Comparison of ENCODE assay signal across 1 cellular context in the genomic region with DNA sequence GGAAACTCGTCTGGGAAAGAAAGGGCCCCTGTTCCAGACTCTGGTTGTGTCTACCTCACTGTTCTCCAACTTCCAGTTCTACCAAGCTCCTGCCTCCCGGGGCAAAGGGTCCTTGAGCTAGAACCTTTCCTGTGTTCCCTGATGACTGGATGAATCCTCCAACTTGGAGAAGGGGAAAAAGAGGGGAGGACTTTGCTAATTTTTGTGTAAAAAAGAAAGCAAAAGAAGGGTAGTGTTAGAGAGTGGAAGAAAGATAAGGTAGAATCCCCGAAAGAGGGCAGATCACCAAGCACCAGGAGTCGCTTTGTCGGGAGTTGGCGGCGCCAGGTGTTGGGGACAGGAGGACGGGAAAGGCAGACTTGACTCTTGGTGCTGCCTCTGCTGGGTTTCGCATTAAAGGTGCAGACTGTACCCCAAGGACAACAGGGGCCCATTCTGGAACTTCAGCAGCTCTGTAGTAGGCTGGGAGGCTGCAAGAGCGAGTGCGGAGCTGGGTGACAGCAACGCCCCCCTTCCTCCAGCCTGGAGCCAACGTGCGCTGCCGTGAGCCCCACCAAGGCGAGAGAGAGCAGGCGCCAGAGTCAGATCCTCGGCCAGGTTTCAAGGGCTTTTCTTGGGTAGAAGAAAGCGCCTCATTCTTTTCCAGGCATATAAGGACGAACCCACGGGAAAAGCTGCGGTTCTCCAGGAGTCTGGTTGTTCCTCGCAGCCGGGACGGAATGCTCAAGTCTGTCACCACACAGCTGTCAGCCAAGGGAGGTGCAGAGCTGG.
A peak's percentile ranks its signal among the peaks of the same experiment; 100 is the strongest.
TF ChIP-seq lines count a peak whose summit lies in the region.

No MANE protein-coding gene starts in this region.

TF ChIP-seq in HepG2, 621 proteins besides CTCF, POLR2A, EP300 and RAD21 (continued from another document and continues in another):
- TF ChIP-seq, protein P1, sequence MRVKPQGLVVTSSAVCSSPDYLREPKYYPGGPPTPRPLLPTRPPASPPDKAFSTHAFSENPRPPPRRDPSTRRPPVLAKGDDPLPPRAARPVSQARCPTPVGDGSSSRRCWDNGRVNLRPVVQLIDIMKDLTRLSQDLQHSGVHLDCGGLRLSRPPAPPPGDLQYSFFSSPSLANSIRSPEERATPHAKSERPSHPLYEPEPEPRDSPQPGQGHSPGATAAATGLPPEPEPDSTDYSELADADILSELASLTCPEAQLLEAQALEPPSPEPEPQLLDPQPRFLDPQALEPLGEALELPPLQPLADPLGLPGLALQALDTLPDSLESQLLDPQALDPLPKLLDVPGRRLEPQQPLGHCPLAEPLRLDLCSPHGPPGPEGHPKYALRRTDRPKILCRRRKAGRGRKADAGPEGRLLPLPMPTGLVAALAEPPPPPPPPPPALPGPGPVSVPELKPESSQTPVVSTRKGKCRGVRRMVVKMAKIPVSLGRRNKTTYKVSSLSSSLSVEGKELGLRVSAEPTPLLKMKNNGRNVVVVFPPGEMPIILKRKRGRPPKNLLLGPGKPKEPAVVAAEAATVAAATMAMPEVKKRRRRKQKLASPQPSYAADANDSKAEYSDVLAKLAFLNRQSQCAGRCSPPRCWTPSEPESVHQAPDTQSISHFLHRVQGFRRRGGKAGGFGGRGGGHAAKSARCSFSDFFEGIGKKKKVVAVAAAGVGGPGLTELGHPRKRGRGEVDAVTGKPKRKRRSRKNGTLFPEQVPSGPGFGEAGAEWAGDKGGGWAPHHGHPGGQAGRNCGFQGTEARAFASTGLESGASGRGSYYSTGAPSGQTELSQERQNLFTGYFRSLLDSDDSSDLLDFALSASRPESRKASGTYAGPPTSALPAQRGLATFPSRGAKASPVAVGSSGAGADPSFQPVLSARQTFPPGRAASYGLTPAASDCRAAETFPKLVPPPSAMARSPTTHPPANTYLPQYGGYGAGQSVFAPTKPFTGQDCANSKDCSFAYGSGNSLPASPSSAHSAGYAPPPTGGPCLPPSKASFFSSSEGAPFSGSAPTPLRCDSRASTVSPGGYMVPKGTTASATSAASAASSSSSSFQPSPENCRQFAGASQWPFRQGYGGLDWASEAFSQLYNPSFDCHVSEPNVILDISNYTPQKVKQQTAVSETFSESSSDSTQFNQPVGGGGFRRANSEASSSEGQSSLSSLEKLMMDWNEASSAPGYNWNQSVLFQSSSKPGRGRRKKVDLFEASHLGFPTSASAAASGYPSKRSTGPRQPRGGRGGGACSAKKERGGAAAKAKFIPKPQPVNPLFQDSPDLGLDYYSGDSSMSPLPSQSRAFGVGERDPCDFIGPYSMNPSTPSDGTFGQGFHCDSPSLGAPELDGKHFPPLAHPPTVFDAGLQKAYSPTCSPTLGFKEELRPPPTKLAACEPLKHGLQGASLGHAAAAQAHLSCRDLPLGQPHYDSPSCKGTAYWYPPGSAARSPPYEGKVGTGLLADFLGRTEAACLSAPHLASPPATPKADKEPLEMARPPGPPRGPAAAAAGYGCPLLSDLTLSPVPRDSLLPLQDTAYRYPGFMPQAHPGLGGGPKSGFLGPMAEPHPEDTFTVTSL (CRISPR knock-in tag; IDR thresholded peaks at IDR 0.05; ENCODE audit: borderline replicate concordance) = no peak
- TF ChIP-seq ZNF317 (CRISPR knock-in tag; IDR thresholded peaks at IDR 0.05) (0 out of 2 replicates have a peak, but pooled peaks have one; percentile 52), RXRA (CRISPR knock-in tag; IDR thresholded peaks at IDR 0.05) (0 out of 2 replicates have a peak, but pooled peaks have one; percentile 29), ZNF160 (CRISPR knock-in tag; IDR thresholded peaks at IDR 0.05) (no peak), MED8 (CRISPR knock-in tag; IDR thresholded peaks at IDR 0.05; ENCODE audit: insufficient replicate concordance) (no peak), HDAC1 (CRISPR knock-in tag; IDR thresholded peaks at IDR 0.05) (0 out of 2 replicates have a peak, but pooled peaks have one; percentile 30), ASH2L (IDR thresholded peaks at IDR 0.05; ENCODE audit: insufficient read length, low read depth, low read length) (no peak), ZNF652 (CRISPR knock-in tag; IDR thresholded peaks at IDR 0.05; ENCODE audit: borderline replicate concordance, low read depth) (no peak), NRL (CRISPR knock-in tag; IDR thresholded peaks at IDR 0.05; ENCODE audit: borderline replicate concordance) (peak; percentile 38; the same call in 1 of the 2 replicates), KDM5A (IDR thresholded peaks at IDR 0.05; ENCODE audit: borderline replicate concordance, low read length) (no peak), BRCA1 (CRISPR knock-in tag; IDR thresholded peaks at IDR 0.05) (no peak), ZNF547 (CRISPR knock-in tag; IDR thresholded peaks at IDR 0.05) (no peak), TBP (CRISPR knock-in tag; IDR thresholded peaks at IDR 0.05) (no peak), SP2 (CRISPR knock-in tag; IDR thresholded peaks at IDR 0.05) (no peak), CBX1 (IDR thresholded peaks at IDR 0.05; ENCODE audit: low read depth) (no peak), NFYB (CRISPR knock-in tag; IDR thresholded peaks at IDR 0.05) (no peak)
- TF ChIP-seq, protein P2, sequence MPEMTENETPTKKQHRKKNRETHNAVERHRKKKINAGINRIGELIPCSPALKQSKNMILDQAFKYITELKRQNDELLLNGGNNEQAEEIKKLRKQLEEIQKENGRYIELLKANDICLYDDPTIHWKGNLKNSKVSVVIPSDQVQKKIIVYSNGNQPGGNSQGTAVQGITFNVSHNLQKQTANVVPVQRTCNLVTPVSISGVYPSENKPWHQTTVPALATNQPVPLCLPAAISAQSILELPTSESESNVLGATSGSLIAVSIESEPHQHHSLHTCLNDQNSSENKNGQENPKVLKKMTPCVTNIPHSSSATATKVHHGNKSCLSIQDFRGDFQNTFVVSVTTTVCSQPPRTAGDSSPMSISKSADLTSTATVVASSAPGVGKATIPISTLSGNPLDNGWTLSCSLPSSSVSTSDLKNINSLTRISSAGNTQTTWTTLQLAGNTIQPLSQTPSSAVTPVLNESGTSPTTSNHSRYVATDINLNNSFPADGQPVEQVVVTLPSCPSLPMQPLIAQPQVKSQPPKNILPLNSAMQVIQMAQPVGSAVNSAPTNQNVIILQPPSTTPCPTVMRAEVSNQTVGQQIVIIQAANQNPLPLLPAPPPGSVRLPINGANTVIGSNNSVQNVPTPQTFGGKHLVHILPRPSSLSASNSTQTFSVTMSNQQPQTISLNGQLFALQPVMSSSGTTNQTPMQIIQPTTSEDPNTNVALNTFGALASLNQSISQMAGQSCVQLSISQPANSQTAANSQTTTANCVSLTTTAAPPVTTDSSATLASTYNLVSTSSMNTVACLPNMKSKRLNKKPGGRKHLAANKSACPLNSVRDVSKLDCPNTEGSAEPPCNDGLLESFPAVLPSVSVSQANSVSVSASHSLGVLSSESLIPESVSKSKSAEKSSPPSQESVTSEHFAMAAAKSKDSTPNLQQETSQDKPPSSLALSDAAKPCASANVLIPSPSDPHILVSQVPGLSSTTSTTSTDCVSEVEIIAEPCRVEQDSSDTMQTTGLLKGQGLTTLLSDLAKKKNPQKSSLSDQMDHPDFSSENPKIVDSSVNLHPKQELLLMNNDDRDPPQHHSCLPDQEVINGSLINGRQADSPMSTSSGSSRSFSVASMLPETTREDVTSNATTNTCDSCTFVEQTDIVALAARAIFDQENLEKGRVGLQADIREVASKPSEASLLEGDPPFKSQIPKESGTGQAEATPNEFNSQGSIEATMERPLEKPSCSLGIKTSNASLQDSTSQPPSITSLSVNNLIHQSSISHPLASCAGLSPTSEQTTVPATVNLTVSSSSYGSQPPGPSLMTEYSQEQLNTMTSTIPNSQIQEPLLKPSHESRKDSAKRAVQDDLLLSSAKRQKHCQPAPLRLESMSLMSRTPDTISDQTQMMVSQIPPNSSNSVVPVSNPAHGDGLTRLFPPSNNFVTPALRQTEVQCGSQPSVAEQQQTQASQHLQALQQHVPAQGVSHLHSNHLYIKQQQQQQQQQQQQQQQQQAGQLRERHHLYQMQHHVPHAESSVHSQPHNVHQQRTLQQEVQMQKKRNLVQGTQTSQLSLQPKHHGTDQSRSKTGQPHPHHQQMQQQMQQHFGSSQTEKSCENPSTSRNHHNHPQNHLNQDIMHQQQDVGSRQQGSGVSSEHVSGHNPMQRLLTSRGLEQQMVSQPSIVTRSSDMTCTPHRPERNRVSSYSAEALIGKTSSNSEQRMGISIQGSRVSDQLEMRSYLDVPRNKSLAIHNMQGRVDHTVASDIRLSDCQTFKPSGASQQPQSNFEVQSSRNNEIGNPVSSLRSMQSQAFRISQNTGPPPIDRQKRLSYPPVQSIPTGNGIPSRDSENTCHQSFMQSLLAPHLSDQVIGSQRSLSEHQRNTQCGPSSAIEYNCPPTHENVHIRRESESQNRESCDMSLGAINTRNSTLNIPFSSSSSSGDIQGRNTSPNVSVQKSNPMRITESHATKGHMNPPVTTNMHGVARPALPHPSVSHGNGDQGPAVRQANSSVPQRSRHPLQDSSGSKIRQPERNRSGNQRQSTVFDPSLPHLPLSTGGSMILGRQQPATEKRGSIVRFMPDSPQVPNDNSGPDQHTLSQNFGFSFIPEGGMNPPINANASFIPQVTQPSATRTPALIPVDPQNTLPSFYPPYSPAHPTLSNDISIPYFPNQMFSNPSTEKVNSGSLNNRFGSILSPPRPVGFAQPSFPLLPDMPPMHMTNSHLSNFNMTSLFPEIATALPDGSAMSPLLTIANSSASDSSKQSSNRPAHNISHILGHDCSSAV (CRISPR knock-in tag; IDR thresholded peaks at IDR 0.05; ENCODE audit: borderline replicate concordance) = no peak
- TF ChIP-seq, protein P3, sequence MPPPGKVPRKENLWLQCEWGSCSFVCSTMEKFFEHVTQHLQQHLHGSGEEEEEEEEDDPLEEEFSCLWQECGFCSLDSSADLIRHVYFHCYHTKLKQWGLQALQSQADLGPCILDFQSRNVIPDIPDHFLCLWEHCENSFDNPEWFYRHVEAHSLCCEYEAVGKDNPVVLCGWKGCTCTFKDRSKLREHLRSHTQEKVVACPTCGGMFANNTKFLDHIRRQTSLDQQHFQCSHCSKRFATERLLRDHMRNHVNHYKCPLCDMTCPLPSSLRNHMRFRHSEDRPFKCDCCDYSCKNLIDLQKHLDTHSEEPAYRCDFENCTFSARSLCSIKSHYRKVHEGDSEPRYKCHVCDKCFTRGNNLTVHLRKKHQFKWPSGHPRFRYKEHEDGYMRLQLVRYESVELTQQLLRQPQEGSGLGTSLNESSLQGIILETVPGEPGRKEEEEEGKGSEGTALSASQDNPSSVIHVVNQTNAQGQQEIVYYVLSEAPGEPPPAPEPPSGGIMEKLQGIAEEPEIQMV (CRISPR knock-in tag; IDR thresholded peaks at IDR 0.05; ENCODE audit: low read depth) = no peak
- TF ChIP-seq, protein P4, sequence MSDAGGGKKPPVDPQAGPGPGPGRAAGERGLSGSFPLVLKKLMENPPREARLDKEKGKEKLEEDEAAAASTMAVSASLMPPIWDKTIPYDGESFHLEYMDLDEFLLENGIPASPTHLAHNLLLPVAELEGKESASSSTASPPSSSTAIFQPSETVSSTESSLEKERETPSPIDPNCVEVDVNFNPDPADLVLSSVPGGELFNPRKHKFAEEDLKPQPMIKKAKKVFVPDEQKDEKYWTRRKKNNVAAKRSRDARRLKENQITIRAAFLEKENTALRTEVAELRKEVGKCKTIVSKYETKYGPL (CRISPR knock-in tag; IDR thresholded peaks at IDR 0.05) = no peak
- TF ChIP-seq, protein P5, sequence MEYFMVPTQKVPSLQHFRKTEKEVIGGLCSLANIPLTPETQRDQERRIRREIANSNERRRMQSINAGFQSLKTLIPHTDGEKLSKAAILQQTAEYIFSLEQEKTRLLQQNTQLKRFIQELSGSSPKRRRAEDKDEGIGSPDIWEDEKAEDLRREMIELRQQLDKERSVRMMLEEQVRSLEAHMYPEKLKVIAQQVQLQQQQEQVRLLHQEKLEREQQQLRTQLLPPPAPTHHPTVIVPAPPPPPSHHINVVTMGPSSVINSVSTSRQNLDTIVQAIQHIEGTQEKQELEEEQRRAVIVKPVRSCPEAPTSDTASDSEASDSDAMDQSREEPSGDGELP (IDR thresholded peaks at IDR 0.05; ENCODE audit: borderline replicate concordance, low read depth) = peak; percentile 25; the same call in 1 of the 2 replicates
- TF ChIP-seq, protein P6, sequence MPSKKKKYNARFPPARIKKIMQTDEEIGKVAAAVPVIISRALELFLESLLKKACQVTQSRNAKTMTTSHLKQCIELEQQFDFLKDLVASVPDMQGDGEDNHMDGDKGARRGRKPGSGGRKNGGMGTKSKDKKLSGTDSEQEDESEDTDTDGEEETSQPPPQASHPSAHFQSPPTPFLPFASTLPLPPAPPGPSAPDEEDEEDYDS (CRISPR knock-in tag; IDR thresholded peaks at IDR 0.05) = no peak
- TF ChIP-seq, protein P7, sequence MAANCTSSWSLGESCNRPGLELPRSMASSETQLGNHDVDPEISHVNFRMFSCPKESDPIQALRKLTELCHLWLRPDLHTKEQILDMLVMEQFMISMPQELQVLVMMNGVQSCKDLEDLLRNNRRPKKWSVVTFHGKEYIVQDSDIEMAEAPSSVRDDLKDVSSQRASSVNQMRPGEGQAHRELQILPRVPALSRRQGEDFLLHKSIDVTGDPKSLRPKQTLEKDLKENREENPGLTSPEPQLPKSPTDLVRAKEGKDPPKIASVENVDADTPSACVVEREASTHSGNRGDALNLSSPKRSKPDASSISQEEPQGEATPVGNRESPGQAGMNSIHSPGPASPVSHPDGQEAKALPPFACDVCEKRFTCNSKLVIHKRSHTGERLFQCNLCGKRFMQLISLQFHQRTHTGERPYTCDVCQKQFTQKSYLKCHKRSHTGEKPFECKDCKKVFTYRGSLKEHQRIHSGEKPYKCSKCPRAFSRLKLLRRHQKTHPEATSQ (CRISPR knock-in tag; IDR thresholded peaks at IDR 0.05; ENCODE audit: borderline replicate concordance) = no peak
- TF ChIP-seq, protein P8, sequence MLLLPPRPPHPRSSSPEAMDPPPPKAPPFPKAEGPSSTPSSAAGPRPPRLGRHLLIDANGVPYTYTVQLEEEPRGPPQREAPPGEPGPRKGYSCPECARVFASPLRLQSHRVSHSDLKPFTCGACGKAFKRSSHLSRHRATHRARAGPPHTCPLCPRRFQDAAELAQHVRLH (CRISPR knock-in tag; IDR thresholded peaks at IDR 0.05; ENCODE audit: borderline replicate concordance, low read depth) = no peak
- TF ChIP-seq, protein P9, sequence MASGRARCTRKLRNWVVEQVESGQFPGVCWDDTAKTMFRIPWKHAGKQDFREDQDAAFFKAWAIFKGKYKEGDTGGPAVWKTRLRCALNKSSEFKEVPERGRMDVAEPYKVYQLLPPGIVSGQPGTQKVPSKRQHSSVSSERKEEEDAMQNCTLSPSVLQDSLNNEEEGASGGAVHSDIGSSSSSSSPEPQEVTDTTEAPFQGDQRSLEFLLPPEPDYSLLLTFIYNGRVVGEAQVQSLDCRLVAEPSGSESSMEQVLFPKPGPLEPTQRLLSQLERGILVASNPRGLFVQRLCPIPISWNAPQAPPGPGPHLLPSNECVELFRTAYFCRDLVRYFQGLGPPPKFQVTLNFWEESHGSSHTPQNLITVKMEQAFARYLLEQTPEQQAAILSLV (CRISPR knock-in tag; IDR thresholded peaks at IDR 0.05; ENCODE audit: borderline replicate concordance) = no peak
- TF ChIP-seq, protein P10, sequence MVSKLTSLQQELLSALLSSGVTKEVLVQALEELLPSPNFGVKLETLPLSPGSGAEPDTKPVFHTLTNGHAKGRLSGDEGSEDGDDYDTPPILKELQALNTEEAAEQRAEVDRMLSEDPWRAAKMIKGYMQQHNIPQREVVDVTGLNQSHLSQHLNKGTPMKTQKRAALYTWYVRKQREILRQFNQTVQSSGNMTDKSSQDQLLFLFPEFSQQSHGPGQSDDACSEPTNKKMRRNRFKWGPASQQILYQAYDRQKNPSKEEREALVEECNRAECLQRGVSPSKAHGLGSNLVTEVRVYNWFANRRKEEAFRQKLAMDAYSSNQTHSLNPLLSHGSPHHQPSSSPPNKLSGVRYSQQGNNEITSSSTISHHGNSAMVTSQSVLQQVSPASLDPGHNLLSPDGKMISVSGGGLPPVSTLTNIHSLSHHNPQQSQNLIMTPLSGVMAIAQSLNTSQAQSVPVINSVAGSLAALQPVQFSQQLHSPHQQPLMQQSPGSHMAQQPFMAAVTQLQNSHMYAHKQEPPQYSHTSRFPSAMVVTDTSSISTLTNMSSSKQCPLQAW (CRISPR knock-in tag; IDR thresholded peaks at IDR 0.05) = 0 out of 2 replicates have a peak, but pooled peaks have one; percentile 25
